Comparison of ENCODE assay signal across 9 cellular contexts in genomic region chr16:68369697-68370096, GRCh38. TPM values are rescaled to one million over a fixed set of nuclear protein-coding genes. Genes with fewer than 3 reads are reported as not detected.
A peak's percentile ranks its signal among the peaks of the same experiment; 100 is the strongest.
DNase-seq lines count a peak whose midpoint lies in the region; ATAC-seq and TF ChIP-seq lines count a peak whose summit lies in the region.
"Had no signal": no experiment of that assay in that cellular context is flagged by ENCODE, and none has a peak within 500 bp of the region (broad histone marks: within the 10 kb centered on the region; RNA-seq: fewer than 3 reads in every experiment).

No MANE protein-coding gene starts in this region.

- peak; percentile 64 for DNase-seq in activated CD4-positive, alpha-beta T cell treated with anti-CD3 and anti-CD28 coated beads for 36 hours
- DNase-seq in activated CD4-positive, alpha-beta T cell treated with anti-CD3 and anti-CD28 coated beads, Interleukin-2, amount 50 U/mL, for 1 hour: no peak
- DNase-seq in T-cell (peak in 9 of 34 experiments; percentile 11 to 40 (median 19)), WTC11 (ENCODE audit: low spot score) (no peak), left cardiac atrium (no peak), right cardiac atrium (no peak)
- DNase-seq in stimulated activated CD8-positive, alpha-beta memory T cell treated with anti-CD3 and anti-CD28 coated beads, Interleukin-15, amount 100 ng/mL, for 48 hours (ENCODE audit: low read depth in 2 of 2): peak; percentile 26 to 42
- DNase-seq: IMR-90 had no signal

- no peaks in the 10 kb centered on the region for H3K27me3 ChIP-seq in right cardiac atrium (ENCODE audit: control insufficient read depth, insufficient read depth)

- peaks cover 37% of the 10 kb centered on the region for H3K4me1 Mint-ChIP-seq in activated CD4-positive, alpha-beta T cell treated with anti-CD3 and anti-CD28 coated beads for 36 hours
- peaks cover 45 to 54% (median 48%) of the 10 kb centered on the region in 3 donors for H3K4me1 Mint-ChIP-seq in T-cell
- peaks cover 18% of the 10 kb centered on the region for H3K4me1 Mint-ChIP-seq in WTC11

- H3K27ac ChIP-seq in right cardiac atrium (ENCODE audit: low read length): no peak overlapping the region

- ATAC-seq in activated CD4-positive, alpha-beta T cell treated with anti-CD3 and anti-CD28 coated beads for 36 hours: peak; percentile 42
- ATAC-seq in HG02870 (IDR thresholded peaks at IDR 0.05; ENCODE audit: unreplicated experiment) (peak; percentile 54), T-cell (replicated peaks in 1 of 4) (peak; percentile 28 to 48 (median 32)), WTC11 (no peak), left cardiac atrium (no peak), right cardiac atrium (no peak)

- peaks cover 5% of the 10 kb centered on the region for H3K27me3 Mint-ChIP-seq in activated CD4-positive, alpha-beta T cell treated with anti-CD3 and anti-CD28 coated beads for 36 hours
- H3K27me3 Mint-ChIP-seq in T-cell (peaks cover 2 to 4% of the 10 kb centered on the region in 2 donors), WTC11 (ENCODE audit: low read depth) (peaks cover 2% of the 10 kb centered on the region; the same call in 1 of the 2 replicates)

- no peaks in the 10 kb centered on the region for H3K36me3 Mint-ChIP-seq in activated CD4-positive, alpha-beta T cell treated with anti-CD3 and anti-CD28 coated beads for 36 hours (ENCODE audit: low read depth)
- H3K36me3 Mint-ChIP-seq in T-cell: no peaks in the 10 kb centered on the region
- no peaks in the 10 kb centered on the region for H3K36me3 Mint-ChIP-seq in WTC11

- no peak overlapping the region for H3K4me3 Mint-ChIP-seq in activated CD4-positive, alpha-beta T cell treated with anti-CD3 and anti-CD28 coated beads for 36 hours
- H3K4me3 Mint-ChIP-seq in T-cell: peak overlapping the region in 1 of 3 donors; percentile 75
- H3K4me3 Mint-ChIP-seq in WTC11: no peak overlapping the region

- no peaks in the 10 kb centered on the region for H3K4me1 ChIP-seq in right cardiac atrium (ENCODE audit: control insufficient read depth, insufficient read depth, low read length)

- H3K9me3 Mint-ChIP-seq in activated CD4-positive, alpha-beta T cell treated with anti-CD3 and anti-CD28 coated beads for 36 hours (ENCODE audit: low read depth): no peaks in the 10 kb centered on the region
- H3K9me3 Mint-ChIP-seq in T-cell: no peaks in the 10 kb centered on the region
- no peaks in the 10 kb centered on the region for H3K9me3 Mint-ChIP-seq in WTC11

- 77% methylated on average over 8 of the region's 8 CpGs for WGBS in right cardiac atrium

- no peak overlapping the region for H3K4me3 ChIP-seq in right cardiac atrium (ENCODE audit: low read length)

- no peaks in the 10 kb centered on the region for H3K9me3 ChIP-seq in right cardiac atrium (ENCODE audit: control insufficient read depth, low read length)

- POLR2A ChIA-PET in activated CD4-positive, alpha-beta T cell treated with anti-CD3 and anti-CD28 coated beads for 36 hours (lab: Charles Lee): no interaction called here
- POLR2A ChIA-PET in T-cell (lab: Charles Lee): interaction anchor here in 1 of 2 donors (0.5 kb wide), 1 partner anchor 12 kb away, joined by 3 read pairs; no protein-coding TSS in a partner anchor
- POLR2A ChIA-PET in WTC11 (lab: Charles Lee): no interaction called here

- CTCF ChIA-PET in activated CD4-positive, alpha-beta T cell treated with anti-CD3 and anti-CD28 coated beads for 36 hours (lab: Charles Lee): interaction anchor here (0.7 to 1.8 kb wide), 11 partner anchors 21 to 151 kb away, joined by 3 to 6 read pairs (median 3); no protein-coding TSS in a partner anchor
- CTCF ChIA-PET in T-cell (lab: Charles Lee): interaction anchor here (0.6 to 0.7 kb wide), 2 partner anchors 493 to 679 kb away, joined by 3 to 9 read pairs; no protein-coding TSS in a partner anchor
- CTCF ChIA-PET in WTC11 (lab: Charles Lee): interaction anchor here (0.5 to 2.4 kb wide), 6 partner anchors 9 to 221 kb away, joined by 3 to 21 read pairs (median 8); no protein-coding TSS in a partner anchor

- no peak overlapping the region for H3K27ac Mint-ChIP-seq in activated CD4-positive, alpha-beta T cell treated with anti-CD3 and anti-CD28 coated beads for 36 hours
- H3K27ac Mint-ChIP-seq in T-cell: peak overlapping the region in 1 of 2 donors; percentile 52
- no peak overlapping the region for H3K27ac Mint-ChIP-seq in WTC11

- TF ChIP-seq CTCF in WTC11 (IDR thresholded peaks at IDR 0.05): no peak

- intact Hi-C loops in activated CD4-positive, alpha-beta T cell treated with anti-CD3 and anti-CD28 coated beads for 36 hours (cut with DNase I, micrococcal nuclease): loop anchor here in 1 of 2 experiments (2.0 kb wide), 1 partner anchor 141 kb away; no protein-coding TSS in a partner anchor
- intact Hi-C loops in left cardiac atrium (cut with DNase I) (no loop called here), right cardiac atrium (cut with DNase I) (no loop called here)

TF ChIP-seq in WTC11, 78 proteins besides CTCF, POLR2A, EP300 and RAD21:
- TF ChIP-seq, protein P1, sequence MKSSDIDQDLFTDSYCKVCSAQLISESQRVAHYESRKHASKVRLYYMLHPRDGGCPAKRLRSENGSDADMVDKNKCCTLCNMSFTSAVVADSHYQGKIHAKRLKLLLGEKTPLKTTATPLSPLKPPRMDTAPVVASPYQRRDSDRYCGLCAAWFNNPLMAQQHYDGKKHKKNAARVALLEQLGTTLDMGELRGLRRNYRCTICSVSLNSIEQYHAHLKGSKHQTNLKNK (CRISPR knock-in tag; IDR thresholded peaks at IDR 0.05): no peak
- TF ChIP-seq IRF2 (CRISPR knock-in tag; IDR thresholded peaks at IDR 0.05; ENCODE audit: borderline replicate concordance, low read depth) (no peak), ZNF532 (CRISPR knock-in tag; IDR thresholded peaks at IDR 0.05; ENCODE audit: borderline replicate concordance) (no peak), ZNF317 (CRISPR knock-in tag; IDR thresholded peaks at IDR 0.05; ENCODE audit: borderline replicate concordance, low read depth) (no peak), CREB1 (CRISPR knock-in tag; IDR thresholded peaks at IDR 0.05) (no peak), AR (CRISPR knock-in tag; IDR thresholded peaks at IDR 0.05) (no peak)
TF ChIP-seq in WTC11: peak in this region for 0.

RNA-seq across cellular contexts. Expression of gene PRMT7, which starts 58.9 kb away (rescaled TPM):
- total RNA-seq in activated CD4-positive, alpha-beta T cell treated with anti-CD3 and anti-CD28 coated beads for 36 hours: 10 to 100 TPM; 62.7 to 70.7 TPM
- 10 to 100 TPM; 80.1 to 92.4 (median 87.2) TPM for total RNA-seq in T-cell
- total RNA-seq in WTC11 (2021): 50.3 to 59.3 TPM (median 52.5 TPM) in 3 replicates
- total RNA-seq in left cardiac atrium: 10 to 100 TPM; 24.3 to 24.9 TPM
- 10 to 100 TPM; 20.8 to 34.7 (median 32.2) TPM for total RNA-seq in right cardiac atrium
- 34.5 TPM for polyA plus RNA-seq in right cardiac atrium

RNA-seq across cellular contexts. Expression of gene SLC7A6OS, which starts 59.0 kb away (rescaled TPM):
- 10 to 100 TPM; 17.4 to 21.7 TPM for total RNA-seq in activated CD4-positive, alpha-beta T cell treated with anti-CD3 and anti-CD28 coated beads for 36 hours
- 10 to 100 TPM; 42.5 to 50.3 (median 43.9) TPM for total RNA-seq in T-cell
- total RNA-seq in WTC11 (2021): 20.5 to 22.6 TPM (median 20.7 TPM) in 3 replicates
- 10 to 100 TPM; 10.2 to 10.7 TPM for total RNA-seq in left cardiac atrium
- 10 to 100 TPM; 10.9 to 13.4 (median 11.9) TPM for total RNA-seq in right cardiac atrium
- 7.9 TPM for polyA plus RNA-seq in right cardiac atrium

Comparison
In these comparisons a context has a peak if more than half of its experiments do, and no peak if none do; other contexts are left out.
1. DNase-seq: peak in activated CD4-positive, alpha-beta T cell treated with anti-CD3 and anti-CD28 coated beads for 36 hours (single experiment) and stimulated activated CD8-positive, alpha-beta memory T cell treated with anti-CD3 and anti-CD28 coated beads, Interleukin-15, amount 100 ng/mL, for 48 hours (2 of 2); none in activated CD4-positive, alpha-beta T cell treated with anti-CD3 and anti-CD28 coated beads, Interleukin-2, amount 50 U/mL, for 1 hour (single experiment), WTC11 (single experiment), left cardiac atrium (single experiment) and right cardiac atrium (0 of 3).
2. ATAC-seq: peak in activated CD4-positive, alpha-beta T cell treated with anti-CD3 and anti-CD28 coated beads for 36 hours (single experiment), HG02870 (single experiment) and T-cell (4 of 4); none in WTC11 (single experiment), left cardiac atrium (0 of 2) and right cardiac atrium (0 of 2).